Comparison of ENCODE assay signal across 1 cellular context in the genomic region with DNA sequence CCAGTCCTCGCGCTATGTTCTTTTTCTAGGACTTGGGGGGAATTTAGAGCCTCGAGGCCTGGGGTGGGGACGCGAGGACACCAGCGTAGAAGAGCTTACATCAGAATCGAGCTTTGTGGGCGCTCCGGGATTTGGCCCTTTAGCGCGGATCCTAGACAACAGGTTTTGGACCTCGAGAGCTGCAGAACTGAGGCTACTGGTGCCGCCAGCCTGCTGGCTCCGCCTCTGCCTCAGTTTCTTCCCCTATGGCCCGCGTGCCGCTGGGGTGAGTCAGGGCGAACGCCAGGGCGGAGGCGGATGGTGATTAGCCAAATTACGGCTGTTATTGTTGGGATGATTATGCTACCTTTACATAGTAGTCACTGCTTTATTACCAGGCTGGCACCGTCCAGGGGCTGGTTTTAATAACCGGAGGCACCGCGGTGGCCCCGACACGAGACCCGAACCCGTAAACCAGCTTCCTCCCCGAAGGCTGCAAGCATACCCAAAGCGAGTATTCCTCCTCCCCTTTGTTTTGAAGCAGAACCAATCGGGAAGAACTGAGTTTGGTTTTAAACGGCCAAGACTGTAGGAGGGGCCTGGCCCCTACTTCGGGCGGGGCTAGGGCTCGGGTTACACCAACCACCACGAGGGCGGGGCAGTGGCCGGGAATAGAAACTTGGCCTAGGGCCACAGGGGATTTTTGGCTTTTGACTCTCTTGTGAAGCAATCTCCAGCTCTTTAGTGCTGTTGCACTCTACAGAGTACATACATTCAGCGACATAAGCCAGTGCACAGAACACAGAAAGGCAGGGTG.
TF ChIP-seq lines count a peak whose summit lies in the region.

No MANE protein-coding gene starts in this region.

TF ChIP-seq in HepG2, 621 proteins besides CTCF, POLR2A, EP300 and RAD21 (continued from another document and continues in another):
- TF ChIP-seq, protein P1, sequence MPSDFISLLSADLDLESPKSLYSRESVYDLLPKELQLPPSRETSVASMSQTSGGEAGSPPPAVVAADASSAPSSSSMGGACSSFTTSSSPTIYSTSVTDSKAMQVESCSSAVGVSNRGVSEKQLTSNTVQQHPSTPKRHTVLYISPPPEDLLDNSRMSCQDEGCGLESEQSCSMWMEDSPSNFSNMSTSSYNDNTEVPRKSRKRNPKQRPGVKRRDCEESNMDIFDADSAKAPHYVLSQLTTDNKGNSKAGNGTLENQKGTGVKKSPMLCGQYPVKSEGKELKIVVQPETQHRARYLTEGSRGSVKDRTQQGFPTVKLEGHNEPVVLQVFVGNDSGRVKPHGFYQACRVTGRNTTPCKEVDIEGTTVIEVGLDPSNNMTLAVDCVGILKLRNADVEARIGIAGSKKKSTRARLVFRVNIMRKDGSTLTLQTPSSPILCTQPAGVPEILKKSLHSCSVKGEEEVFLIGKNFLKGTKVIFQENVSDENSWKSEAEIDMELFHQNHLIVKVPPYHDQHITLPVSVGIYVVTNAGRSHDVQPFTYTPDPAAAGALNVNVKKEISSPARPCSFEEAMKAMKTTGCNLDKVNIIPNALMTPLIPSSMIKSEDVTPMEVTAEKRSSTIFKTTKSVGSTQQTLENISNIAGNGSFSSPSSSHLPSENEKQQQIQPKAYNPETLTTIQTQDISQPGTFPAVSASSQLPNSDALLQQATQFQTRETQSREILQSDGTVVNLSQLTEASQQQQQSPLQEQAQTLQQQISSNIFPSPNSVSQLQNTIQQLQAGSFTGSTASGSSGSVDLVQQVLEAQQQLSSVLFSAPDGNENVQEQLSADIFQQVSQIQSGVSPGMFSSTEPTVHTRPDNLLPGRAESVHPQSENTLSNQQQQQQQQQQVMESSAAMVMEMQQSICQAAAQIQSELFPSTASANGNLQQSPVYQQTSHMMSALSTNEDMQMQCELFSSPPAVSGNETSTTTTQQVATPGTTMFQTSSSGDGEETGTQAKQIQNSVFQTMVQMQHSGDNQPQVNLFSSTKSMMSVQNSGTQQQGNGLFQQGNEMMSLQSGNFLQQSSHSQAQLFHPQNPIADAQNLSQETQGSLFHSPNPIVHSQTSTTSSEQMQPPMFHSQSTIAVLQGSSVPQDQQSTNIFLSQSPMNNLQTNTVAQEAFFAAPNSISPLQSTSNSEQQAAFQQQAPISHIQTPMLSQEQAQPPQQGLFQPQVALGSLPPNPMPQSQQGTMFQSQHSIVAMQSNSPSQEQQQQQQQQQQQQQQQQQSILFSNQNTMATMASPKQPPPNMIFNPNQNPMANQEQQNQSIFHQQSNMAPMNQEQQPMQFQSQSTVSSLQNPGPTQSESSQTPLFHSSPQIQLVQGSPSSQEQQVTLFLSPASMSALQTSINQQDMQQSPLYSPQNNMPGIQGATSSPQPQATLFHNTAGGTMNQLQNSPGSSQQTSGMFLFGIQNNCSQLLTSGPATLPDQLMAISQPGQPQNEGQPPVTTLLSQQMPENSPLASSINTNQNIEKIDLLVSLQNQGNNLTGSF (CRISPR knock-in tag; IDR thresholded peaks at IDR 0.05), result peak; percentile 90; the same call in 1 of the 2 replicates
- TF ChIP-seq, protein P2, sequence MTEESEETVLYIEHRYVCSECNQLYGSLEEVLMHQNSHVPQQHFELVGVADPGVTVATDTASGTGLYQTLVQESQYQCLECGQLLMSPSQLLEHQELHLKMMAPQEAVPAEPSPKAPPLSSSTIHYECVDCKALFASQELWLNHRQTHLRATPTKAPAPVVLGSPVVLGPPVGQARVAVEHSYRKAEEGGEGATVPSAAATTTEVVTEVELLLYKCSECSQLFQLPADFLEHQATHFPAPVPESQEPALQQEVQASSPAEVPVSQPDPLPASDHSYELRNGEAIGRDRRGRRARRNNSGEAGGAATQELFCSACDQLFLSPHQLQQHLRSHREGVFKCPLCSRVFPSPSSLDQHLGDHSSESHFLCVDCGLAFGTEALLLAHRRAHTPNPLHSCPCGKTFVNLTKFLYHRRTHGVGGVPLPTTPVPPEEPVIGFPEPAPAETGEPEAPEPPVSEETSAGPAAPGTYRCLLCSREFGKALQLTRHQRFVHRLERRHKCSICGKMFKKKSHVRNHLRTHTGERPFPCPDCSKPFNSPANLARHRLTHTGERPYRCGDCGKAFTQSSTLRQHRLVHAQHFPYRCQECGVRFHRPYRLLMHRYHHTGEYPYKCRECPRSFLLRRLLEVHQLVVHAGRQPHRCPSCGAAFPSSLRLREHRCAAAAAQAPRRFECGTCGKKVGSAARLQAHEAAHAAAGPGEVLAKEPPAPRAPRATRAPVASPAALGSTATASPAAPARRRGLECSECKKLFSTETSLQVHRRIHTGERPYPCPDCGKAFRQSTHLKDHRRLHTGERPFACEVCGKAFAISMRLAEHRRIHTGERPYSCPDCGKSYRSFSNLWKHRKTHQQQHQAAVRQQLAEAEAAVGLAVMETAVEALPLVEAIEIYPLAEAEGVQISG (CRISPR knock-in tag; IDR thresholded peaks at IDR 0.05), result no peak
- no peak for TF ChIP-seq ZNF17 (CRISPR knock-in tag; IDR thresholded peaks at IDR 0.05)
- peak; percentile 5 for TF ChIP-seq PTBP1 (IDR thresholded peaks at IDR 0.05; ENCODE audit: low read depth, low read length, poor library complexity, severe bottlenecking)
- TF ChIP-seq SP140L (CRISPR knock-in tag; IDR thresholded peaks at IDR 0.05; ENCODE audit: borderline replicate concordance), result no peak
- peak; percentile 82 for TF ChIP-seq ZMYM4 (CRISPR knock-in tag; IDR thresholded peaks at IDR 0.05)
- no peak for TF ChIP-seq PRMT3 (CRISPR knock-in tag; IDR thresholded peaks at IDR 0.05; ENCODE audit: borderline replicate concordance, low read depth)
- TF ChIP-seq ZNF343 (CRISPR knock-in tag; IDR thresholded peaks at IDR 0.05), result no peak
- TF ChIP-seq ZKSCAN1 (IDR thresholded peaks at IDR 0.05; ENCODE audit: low read length), result no peak
- TF ChIP-seq ZNF746 (CRISPR knock-in tag; IDR thresholded peaks at IDR 0.05), result no peak; the same call in 1 of the 2 replicates
- peak; percentile 88 for TF ChIP-seq ISX (CRISPR knock-in tag; conservative IDR thresholded peaks at IDR 0.05)
- TF ChIP-seq GZF1 (CRISPR knock-in tag; IDR thresholded peaks at IDR 0.05), result 0 out of 2 replicates have a peak, but pooled peaks have one; percentile 37
- peak; percentile 84; the same call in 1 of the 2 replicates for TF ChIP-seq SATB2 (CRISPR knock-in tag; IDR thresholded peaks at IDR 0.05)
- no peak for TF ChIP-seq PRPF4 (IDR thresholded peaks at IDR 0.05; ENCODE audit: low read depth, low read length, poor library complexity, severe bottlenecking)
- no peak for TF ChIP-seq ATF7 (IDR thresholded peaks at IDR 0.05)
- TF ChIP-seq ATF7 (CRISPR knock-in tag; IDR thresholded peaks at IDR 0.05), result peak; percentile 56; the same call in 1 of the 2 replicates
- TF ChIP-seq GPN1 (CRISPR knock-in tag; IDR thresholded peaks at IDR 0.05; ENCODE audit: borderline replicate concordance), result no peak
- peak; percentile 17; the same call in 1 of the 2 replicates for TF ChIP-seq TEAD2 (CRISPR knock-in tag; IDR thresholded peaks at IDR 0.05)
- TF ChIP-seq, protein P3, sequence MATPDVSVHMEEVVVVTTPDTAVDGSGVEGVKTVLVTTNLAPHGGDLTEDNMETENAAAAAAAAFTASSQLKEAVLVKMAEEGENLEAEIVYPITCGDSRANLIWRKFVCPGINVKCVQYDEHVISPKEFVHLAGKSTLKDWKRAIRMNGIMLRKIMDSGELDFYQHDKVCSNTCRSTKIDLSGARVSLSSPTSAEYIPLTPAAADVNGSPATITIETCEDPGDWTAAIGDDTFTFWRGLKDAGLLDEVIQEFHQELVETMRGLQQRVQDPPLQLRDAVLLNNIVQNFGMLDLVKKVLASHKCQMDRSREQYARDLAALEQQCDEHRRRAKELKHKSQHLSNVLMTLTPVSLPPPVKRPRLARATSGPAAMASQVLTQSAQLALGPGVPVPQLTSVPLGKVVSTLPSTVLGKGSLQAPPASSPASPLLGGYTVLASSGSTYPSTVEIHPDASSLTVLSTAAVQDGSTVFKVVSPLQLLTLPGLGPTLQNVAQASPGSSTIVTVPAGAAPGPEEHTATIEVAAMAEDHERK (CRISPR knock-in tag; IDR thresholded peaks at IDR 0.05; ENCODE audit: low read depth), result no peak; the same call in 1 of the 2 replicates
- 0 out of 2 replicates have a peak, but pooled peaks have one; percentile 17 for TF ChIP-seq ZNF83 (CRISPR knock-in tag; IDR thresholded peaks at IDR 0.05; ENCODE audit: borderline replicate concordance)
- 0 out of 2 replicates have a peak, but pooled peaks have one; percentile 59 for TF ChIP-seq ZNF660 (CRISPR knock-in tag; IDR thresholded peaks at IDR 0.05; ENCODE audit: borderline replicate concordance, low read depth)
- no peak for TF ChIP-seq HNRNPK (IDR thresholded peaks at IDR 0.05; ENCODE audit: low read depth, low read length, poor library complexity, severe bottlenecking)
- TF ChIP-seq ZFP36L1 (CRISPR knock-in tag; IDR thresholded peaks at IDR 0.05), result no peak; the same call in 1 of the 2 replicates
- TF ChIP-seq, protein P4, sequence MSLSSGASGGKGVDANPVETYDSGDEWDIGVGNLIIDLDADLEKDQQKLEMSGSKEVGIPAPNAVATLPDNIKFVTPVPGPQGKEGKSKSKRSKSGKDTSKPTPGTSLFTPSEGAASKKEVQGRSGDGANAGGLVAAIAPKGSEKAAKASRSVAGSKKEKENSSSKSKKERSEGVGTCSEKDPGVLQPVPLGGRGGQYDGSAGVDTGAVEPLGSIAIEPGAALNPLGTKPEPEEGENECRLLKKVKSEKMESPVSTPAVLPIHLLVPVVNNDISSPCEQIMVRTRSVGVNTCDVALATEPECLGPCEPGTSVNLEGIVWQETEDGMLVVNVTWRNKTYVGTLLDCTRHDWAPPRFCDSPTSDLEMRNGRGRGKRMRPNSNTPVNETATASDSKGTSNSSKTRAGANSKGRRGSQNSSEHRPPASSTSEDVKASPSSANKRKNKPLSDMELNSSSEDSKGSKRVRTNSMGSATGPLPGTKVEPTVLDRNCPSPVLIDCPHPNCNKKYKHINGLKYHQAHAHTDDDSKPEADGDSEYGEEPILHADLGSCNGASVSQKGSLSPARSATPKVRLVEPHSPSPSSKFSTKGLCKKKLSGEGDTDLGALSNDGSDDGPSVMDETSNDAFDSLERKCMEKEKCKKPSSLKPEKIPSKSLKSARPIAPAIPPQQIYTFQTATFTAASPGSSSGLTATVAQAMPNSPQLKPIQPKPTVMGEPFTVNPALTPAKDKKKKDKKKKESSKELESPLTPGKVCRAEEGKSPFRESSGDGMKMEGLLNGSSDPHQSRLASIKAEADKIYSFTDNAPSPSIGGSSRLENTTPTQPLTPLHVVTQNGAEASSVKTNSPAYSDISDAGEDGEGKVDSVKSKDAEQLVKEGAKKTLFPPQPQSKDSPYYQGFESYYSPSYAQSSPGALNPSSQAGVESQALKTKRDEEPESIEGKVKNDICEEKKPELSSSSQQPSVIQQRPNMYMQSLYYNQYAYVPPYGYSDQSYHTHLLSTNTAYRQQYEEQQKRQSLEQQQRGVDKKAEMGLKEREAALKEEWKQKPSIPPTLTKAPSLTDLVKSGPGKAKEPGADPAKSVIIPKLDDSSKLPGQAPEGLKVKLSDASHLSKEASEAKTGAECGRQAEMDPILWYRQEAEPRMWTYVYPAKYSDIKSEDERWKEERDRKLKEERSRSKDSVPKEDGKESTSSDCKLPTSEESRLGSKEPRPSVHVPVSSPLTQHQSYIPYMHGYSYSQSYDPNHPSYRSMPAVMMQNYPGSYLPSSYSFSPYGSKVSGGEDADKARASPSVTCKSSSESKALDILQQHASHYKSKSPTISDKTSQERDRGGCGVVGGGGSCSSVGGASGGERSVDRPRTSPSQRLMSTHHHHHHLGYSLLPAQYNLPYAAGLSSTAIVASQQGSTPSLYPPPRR (CRISPR knock-in tag; IDR thresholded peaks at IDR 0.05; ENCODE audit: borderline replicate concordance), result 0 out of 2 replicates have a peak, but pooled peaks have one; percentile 8
- TF ChIP-seq MXD4 (CRISPR knock-in tag; IDR thresholded peaks at IDR 0.05), result peak; percentile 81
- no peak for TF ChIP-seq SMARCE1 (IDR thresholded peaks at IDR 0.05; ENCODE audit: borderline replicate concordance)
- peak; percentile 43 for TF ChIP-seq RXRA (CRISPR knock-in tag; IDR thresholded peaks at IDR 0.05)
- TF ChIP-seq ZNF674 (CRISPR knock-in tag; IDR thresholded peaks at IDR 0.05; ENCODE audit: low read depth), result no peak; the same call in 1 of the 2 replicates
- TF ChIP-seq, protein P5, sequence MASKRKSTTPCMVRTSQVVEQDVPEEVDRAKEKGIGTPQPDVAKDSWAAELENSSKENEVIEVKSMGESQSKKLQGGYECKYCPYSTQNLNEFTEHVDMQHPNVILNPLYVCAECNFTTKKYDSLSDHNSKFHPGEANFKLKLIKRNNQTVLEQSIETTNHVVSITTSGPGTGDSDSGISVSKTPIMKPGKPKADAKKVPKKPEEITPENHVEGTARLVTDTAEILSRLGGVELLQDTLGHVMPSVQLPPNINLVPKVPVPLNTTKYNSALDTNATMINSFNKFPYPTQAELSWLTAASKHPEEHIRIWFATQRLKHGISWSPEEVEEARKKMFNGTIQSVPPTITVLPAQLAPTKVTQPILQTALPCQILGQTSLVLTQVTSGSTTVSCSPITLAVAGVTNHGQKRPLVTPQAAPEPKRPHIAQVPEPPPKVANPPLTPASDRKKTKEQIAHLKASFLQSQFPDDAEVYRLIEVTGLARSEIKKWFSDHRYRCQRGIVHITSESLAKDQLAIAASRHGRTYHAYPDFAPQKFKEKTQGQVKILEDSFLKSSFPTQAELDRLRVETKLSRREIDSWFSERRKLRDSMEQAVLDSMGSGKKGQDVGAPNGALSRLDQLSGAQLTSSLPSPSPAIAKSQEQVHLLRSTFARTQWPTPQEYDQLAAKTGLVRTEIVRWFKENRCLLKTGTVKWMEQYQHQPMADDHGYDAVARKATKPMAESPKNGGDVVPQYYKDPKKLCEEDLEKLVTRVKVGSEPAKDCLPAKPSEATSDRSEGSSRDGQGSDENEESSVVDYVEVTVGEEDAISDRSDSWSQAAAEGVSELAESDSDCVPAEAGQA (IDR thresholded peaks at IDR 0.05; ENCODE audit: low read depth), result no peak
- TF ChIP-seq, protein P5 (CRISPR knock-in tag; IDR thresholded peaks at IDR 0.05; ENCODE audit: borderline replicate concordance), result 0 out of 2 replicates have a peak, but pooled peaks have one; percentile 76
